Comparison of ENCODE assay signal across 12 cellular contexts in genomic region chr4:26050212-26050643, GRCh38.
A peak's percentile ranks its signal among the peaks of the same experiment; 100 is the strongest.
DNase-seq lines count a peak whose midpoint lies in the region; ATAC-seq, FAIRE-seq and TF ChIP-seq lines count a peak whose summit lies in the region.
"Had no signal": no experiment of that assay in that cellular context is flagged by ENCODE, and none has a peak within 500 bp of the region (broad histone marks: within the 10 kb centered on the region; RNA-seq: fewer than 3 reads in every experiment).

No MANE protein-coding gene starts in this region.

- H3K9me3 ChIP-seq in heart right ventricle (no peaks in the 10 kb centered on the region), psoas muscle (no peaks in the 10 kb centered on the region)

- ATAC-seq in heart right ventricle: peak in 7 of 8 donors; percentile 43 to 68 (median 55)
- ATAC-seq in psoas muscle: no peak
- ATAC-seq in HG02763 (IDR thresholded peaks at IDR 0.05; ENCODE audit: unreplicated experiment): no peak

- peaks cover 0 to 51% (median 10%) of the 10 kb centered on the region in 9 donors for H3K4me1 ChIP-seq in heart right ventricle
- no peaks in the 10 kb centered on the region for H3K4me1 ChIP-seq in psoas muscle

- no peak overlapping the region for H3K4me3 Mint-ChIP-seq in activated CD4-positive, alpha-beta T cell treated with anti-CD3 and anti-CD28 coated beads, Interleukin-2, amount 10 ng/mL, durations not matched to agents 7 days and 5 days

- H3K27ac Mint-ChIP-seq in activated CD4-positive, alpha-beta T cell treated with anti-CD3 and anti-CD28 coated beads, Interleukin-2, amount 10 ng/mL, durations not matched to agents 7 days and 5 days: no peak overlapping the region

- no peaks in the 10 kb centered on the region for H3K36me3 Mint-ChIP-seq in activated CD4-positive, alpha-beta T cell treated with anti-CD3 and anti-CD28 coated beads, Interleukin-2, amount 10 ng/mL, durations not matched to agents 7 days and 5 days (ENCODE audit: low read depth)

- no peak for TF ChIP-seq CTCF in heart right ventricle (IDR thresholded peaks at IDR 0.05)
- no peak for TF ChIP-seq CTCF in psoas muscle (IDR thresholded peaks at IDR 0.05)

- POLR2A ChIA-PET in activated CD4-positive, alpha-beta T cell treated with anti-CD3 and anti-CD28 coated beads, Interleukin-2, amount 10 ng/mL, durations not matched to agents 7 days and 5 days (lab: Charles Lee): no interaction called here

- peak; percentile 50 for FAIRE-seq in GM12892 (lab: Jason Lieb, UNC)

- H3K36me3 ChIP-seq in heart right ventricle (no peaks in the 10 kb centered on the region), psoas muscle (ENCODE audit: insufficient read depth in 1 of 2, low read depth in 1 of 2) (no peaks in the 10 kb centered on the region)
- H3K36me3 ChIP-seq: brain microvascular endothelial cell had no signal

- H3K4me3 ChIP-seq in heart right ventricle (no peak overlapping the region), psoas muscle (no peak overlapping the region)

- DNase-seq in GM12892 (ENCODE audit: insufficient read length) (no peak), MV-4-11 (lab: John Stamatoyannopoulos, UW) (peak; percentile 97), heart right ventricle (peak; percentile 45 to 47), psoas muscle (peak; percentile 47 to 61), DMS 273 (lab: John Stamatoyannopoulos, UW; ENCODE audit: unreplicated experiment) (no peak), OCI-M1 (lab: John Stamatoyannopoulos, UW) (no peak)
- DNase-seq in activated CD4-positive, alpha-beta T cell treated with anti-CD3 and anti-CD28 coated beads, Interleukin-2, amount 10 ng/mL, durations not matched to agents 7 days and 5 days: no peak
- DNase-seq: activated CD4-positive, alpha-beta T cell treated with anti-CD3 and anti-CD28 coated beads for 48 hours; brain microvascular endothelial cell; NCI-H146; NCI-H774 had no signal

- CTCF ChIA-PET in activated CD4-positive, alpha-beta T cell treated with anti-CD3 and anti-CD28 coated beads, Interleukin-2, amount 10 ng/mL, durations not matched to agents 7 days and 5 days (lab: Charles Lee): no interaction called here

- H3K4me1 Mint-ChIP-seq in activated CD4-positive, alpha-beta T cell treated with anti-CD3 and anti-CD28 coated beads, Interleukin-2, amount 10 ng/mL, durations not matched to agents 7 days and 5 days: peaks cover 4% of the 10 kb centered on the region

- WGBS in heart right ventricle, 2 donors: 77% methylated on average over 8 of the region's 8 CpGs
- 84 to 87% (median 86%) methylated on average over 7 to 8 of the region's 8 CpGs for WGBS in psoas muscle, 3 donors

- no peak overlapping the region for H3K27ac ChIP-seq in heart right ventricle
- no peak overlapping the region for H3K27ac ChIP-seq in psoas muscle
- H3K27ac ChIP-seq: brain microvascular endothelial cell had no signal

- no peaks in the 10 kb centered on the region for H3K9me3 Mint-ChIP-seq in activated CD4-positive, alpha-beta T cell treated with anti-CD3 and anti-CD28 coated beads, Interleukin-2, amount 10 ng/mL, durations not matched to agents 7 days and 5 days

- intact Hi-C loops in heart right ventricle (cut with DNase I): no loop called here
- intact Hi-C loops in psoas muscle (cut with DNase I): no loop called here

- H3K27me3 ChIP-seq in heart right ventricle (peaks cover 0 to 5% (median 0%) of the 10 kb centered on the region in 7 donors), psoas muscle (ENCODE audit: insufficient read depth in 3 of 3, low read length in 2 of 3) (no peaks in the 10 kb centered on the region)
- H3K27me3 ChIP-seq: brain microvascular endothelial cell had no signal

- no peak for TF ChIP-seq POLR2A in GM12892 (IDR thresholded peaks at IDR 0.05; ENCODE audit: low read depth, low read length)

- H3K27me3 Mint-ChIP-seq in activated CD4-positive, alpha-beta T cell treated with anti-CD3 and anti-CD28 coated beads, Interleukin-2, amount 10 ng/mL, durations not matched to agents 7 days and 5 days: no peaks in the 10 kb centered on the region

Comparison
In these comparisons a context has a peak if more than half of its experiments do, and no peak if none do; other contexts are left out.
1. DNase-seq: peak in MV-4-11 (single experiment), heart right ventricle (2 of 2) and psoas muscle (2 of 2); none in GM12892 (single experiment), DMS 273 (single experiment), OCI-M1 (single experiment) and activated CD4-positive, alpha-beta T cell treated with anti-CD3 and anti-CD28 coated beads, Interleukin-2, amount 10 ng/mL, durations not matched to agents 7 days and 5 days (single experiment).
2. ATAC-seq: peak in heart right ventricle (7 of 8); none in psoas muscle (0 of 4) and HG02763 (single experiment).